In genomic region chr10:95246582-95247051, GRCh38 we compare ENCODE assay signal across 8 cellular contexts. TPM values are rescaled to one million over a fixed set of nuclear protein-coding genes. Genes with fewer than 3 reads are reported as not detected.
DNase-seq lines count a peak whose midpoint lies in the region; ATAC-seq lines count a peak whose summit lies in the region.

No MANE protein-coding gene starts in this region.

- H3K27ac Mint-ChIP-seq in CD8-positive, alpha-beta memory T cell = peak overlapping the region in 1 of 8 donors; percentile 60

- no peaks in the 10 kb centered on the region for H3K27me3 ChIP-seq in CD8-positive, alpha-beta memory T cell (ENCODE audit: insufficient read depth, low read length, poor library complexity, severe bottlenecking)

- POLR2A ChIA-PET in CD8-positive, alpha-beta memory T cell (lab: Charles Lee) = no interaction called here

- H3K4me3 Mint-ChIP-seq in CD8-positive, alpha-beta memory T cell = no peak overlapping the region

- no peaks in the 10 kb centered on the region for H3K4me1 ChIP-seq in CD8-positive, alpha-beta memory T cell (ENCODE audit: insufficient read depth, low read length)

- no peaks in the 10 kb centered on the region for H3K36me3 Mint-ChIP-seq in CD8-positive, alpha-beta memory T cell

- ATAC-seq in GM21390 (IDR thresholded peaks at IDR 0.05; ENCODE audit: unreplicated experiment) (peak; percentile 32), HG03520 (IDR thresholded peaks at IDR 0.05; ENCODE audit: unreplicated experiment) (no peak)

- CTCF ChIA-PET in CD8-positive, alpha-beta memory T cell (lab: Charles Lee) = interaction anchor here (0.8 to 3.7 kb wide), 9 partner anchors 10 to 116 kb away, joined by 3 to 58 read pairs (median 3); no protein-coding TSS in a partner anchor

- H3K4me3 ChIP-seq in CD8-positive, alpha-beta memory T cell (ENCODE audit: low read length) = no peak overlapping the region

- H3K4me1 Mint-ChIP-seq in CD8-positive, alpha-beta memory T cell = peaks cover 0 to 3% (median 0%) of the 10 kb centered on the region in 3 donors

- no peaks in the 10 kb centered on the region for H3K9me3 Mint-ChIP-seq in CD8-positive, alpha-beta memory T cell

- no peak overlapping the region for H3K27ac ChIP-seq in CD8-positive, alpha-beta memory T cell (ENCODE audit: low read depth, low read length)

- peaks cover 1 to 9% of the 10 kb centered on the region in 2 donors for H3K27me3 Mint-ChIP-seq in CD8-positive, alpha-beta memory T cell

- peak; percentile 16 to 70 (median 47) for DNase-seq in CD8-positive, alpha-beta memory T cell
- DNase-seq in NCI-H1694 (lab: John Stamatoyannopoulos, UW) = peak; percentile 69
- DNase-seq in activated CD4-positive, CD25-positive, alpha-beta regulatory T cell treated with anti-CD3 and anti-CD28 coated beads, Interleukin-2, amount 50 U/mL, for 16 hours (ENCODE audit: low read depth, low spot score) = peak; percentile 17
- DNase-seq in dedifferentiated amniotic fluid mesenchymal stem cell (ENCODE audit: extremely low spot score) = peak; percentile 51
- peak; percentile 87 for DNase-seq in lung microvascular endothelial cell (ENCODE audit: low read depth in 2 of 2)
- DNase-seq in stimulated activated CD8-positive, alpha-beta memory T cell treated with anti-CD3 and anti-CD28 coated beads, Interleukin-2, amount 100 ng/mL, for 1 hour (ENCODE audit: low read depth in 2 of 2) = peak; percentile 12 to 25

- no peaks in the 10 kb centered on the region for H3K9me3 ChIP-seq in CD8-positive, alpha-beta memory T cell (ENCODE audit: low read length)

- no peaks in the 10 kb centered on the region for H3K36me3 ChIP-seq in CD8-positive, alpha-beta memory T cell (ENCODE audit: insufficient read depth, low read length)

RNA-seq across cellular contexts. Expression of gene PDLIM1, which starts 44.2 kb away (rescaled TPM):
- total RNA-seq in CD8-positive, alpha-beta memory T cell = 1 to 10 TPM in 1 of 2 experiments, under 1 TPM in 1; 0.88 to 1.4 TPM
- 11.7 TPM for polyA plus RNA-seq in CD8-positive, alpha-beta memory T cell
- total RNA-seq in lung microvascular endothelial cell = 67.1 and 93.7 TPM in 2 replicates

RNA-seq across cellular contexts. Expression of gene ACSM6, which starts 52.6 kb away (rescaled TPM):
- total RNA-seq in CD8-positive, alpha-beta memory T cell = not detected
- polyA plus RNA-seq in CD8-positive, alpha-beta memory T cell = not detected
- total RNA-seq in lung microvascular endothelial cell = not detected in 2 replicates

Comparison
In these comparisons a context has a peak if more than half of its experiments do, and no peak if none do; other contexts are left out.
1. DNase-seq: peak in every context shown above with its lines; median percentile 87 in lung microvascular endothelial cell; 69 in NCI-H1694; 51 in dedifferentiated amniotic fluid mesenchymal stem cell; 47 in CD8-positive, alpha-beta memory T cell; 18 in stimulated activated CD8-positive, alpha-beta memory T cell treated with anti-CD3 and anti-CD28 coated beads, Interleukin-2, amount 100 ng/mL, for 1 hour; 17 in activated CD4-positive, CD25-positive, alpha-beta regulatory T cell treated with anti-CD3 and anti-CD28 coated beads, Interleukin-2, amount 50 U/mL, for 16 hours.
2. RNA of gene PDLIM1, which starts 44.2 kb away (total RNA-seq): 67.1 to 93.7 TPM in lung microvascular endothelial cell; 0.88 to 1.4 TPM in CD8-positive, alpha-beta memory T cell; every median in the first group is over 10 times any median in the second.